Comparison of ENCODE assay signal across 10 cellular contexts in genomic region chr19:31109626-31110025, GRCh38.
"Had no signal": no experiment of that assay in that cellular context is flagged by ENCODE, and none has a peak within 500 bp of the region (broad histone marks: within the 10 kb centered on the region; RNA-seq: fewer than 3 reads in every experiment).

No MANE protein-coding gene starts in this region.

- H3K4me1 ChIP-seq: esophagus squamous epithelium had no signal

- H3K4me3 Mint-ChIP-seq: activated T-cell treated with anti-CD3 and anti-CD28 coated beads, Interleukin-2, amount 50 U/mL, for 4 hours; T-cell had no signal

- DNase-seq: activated gamma-delta T cell; cortex of kidney; effector CD4-positive, alpha-beta T cell; esophagus squamous epithelium; glutamatergic neuron; stimulated activated CD4-positive, alpha-beta T cell treated with anti-CD3 and anti-CD28 coated beads, Interleukin-1b, Interleukin-23, amount 100 ng/mL, for 48 hours; T1000 had no signal

- ATAC-seq: activated T-cell treated with anti-CD3 and anti-CD28 coated beads, Interleukin-2, amount 50 U/mL, for 4 hours; T-cell had no signal

- H3K36me3 ChIP-seq: esophagus squamous epithelium, WERI-Rb-1 had no signal

- H3K9me3 Mint-ChIP-seq: activated T-cell treated with anti-CD3 and anti-CD28 coated beads, Interleukin-2, amount 50 U/mL, for 4 hours; T-cell had no signal

- H3K36me3 Mint-ChIP-seq: T-cell had no signal

- H3K9me3 ChIP-seq: esophagus squamous epithelium had no signal

- H3K27ac Mint-ChIP-seq: T-cell had no signal

- H3K27me3 ChIP-seq: esophagus squamous epithelium had no signal

- H3K27ac ChIP-seq: esophagus squamous epithelium, WERI-Rb-1 had no signal

- H3K4me3 ChIP-seq: esophagus squamous epithelium had no signal
